14 cellular contexts compared by ENCODE assay signal in genomic region chr7:28316489-28316888, GRCh38.
DNase-seq lines count a peak whose midpoint lies in the region; ATAC-seq and TF ChIP-seq lines count a peak whose summit lies in the region.
"Had no signal": no experiment of that assay in that cellular context is flagged by ENCODE, and none has a peak within 500 bp of the region (broad histone marks: within the 10 kb centered on the region; RNA-seq: fewer than 3 reads in every experiment).

No MANE protein-coding gene starts in this region.

- no peak overlapping the region for H3K23ac ChIP-seq in mesenchymal stem cell (ENCODE audit: low read length in 2 of 2)

- H3K79me1 ChIP-seq in mesenchymal stem cell (replicated peaks; ENCODE audit: low read length, poor library complexity, severe bottlenecking) = no peaks in the 10 kb centered on the region

- H2BK5ac ChIP-seq in mesenchymal stem cell (ENCODE audit: low read depth, low read length, poor library complexity, severe bottlenecking) = no peak overlapping the region

- H3K27me3 ChIP-seq in GM23248 (replicated peaks; ENCODE audit: insufficient read depth) (no peaks in the 10 kb centered on the region), mammary epithelial cell (ENCODE audit: insufficient read depth, low read length) (peaks cover 3% of the 10 kb centered on the region), mesenchymal stem cell (ENCODE audit: control insufficient read depth in 1 of 2, insufficient read depth in 1 of 2, low read length in 2 of 2) (peaks cover 0 to 23% of the 10 kb centered on the region in 2 experiments), left lung (peaks cover 9 to 59% of the 10 kb centered on the region in 2 donors)

- H3K4me1 ChIP-seq in GM23248 (ENCODE audit: insufficient read depth) (peaks cover 38% of the 10 kb centered on the region), mammary epithelial cell (ENCODE audit: insufficient read depth, low read length) (peaks cover 14% of the 10 kb centered on the region), mesenchymal stem cell (ENCODE audit: control insufficient read depth, insufficient read depth, low read depth, low read length) (peaks cover 2% of the 10 kb centered on the region), left lung (no peaks in the 10 kb centered on the region)
- H3K4me1 ChIP-seq: pancreas had no signal

- BruUV-seq in mammary epithelial cell (replicated peaks; lab: Mats Ljungman, UMichigan) = no TSS peak

- no peak overlapping the region for H2BK120ac ChIP-seq in mesenchymal stem cell (ENCODE audit: low read depth, low read length)

- H3K9me2 ChIP-seq in GM23248 (ENCODE audit: insufficient read depth) = no peaks in the 10 kb centered on the region

- DNase-seq in AG08395 (ENCODE audit: low spot score) = peak; percentile 14
- peak; percentile 91 for DNase-seq in GM23248
- DNase-seq in mammary epithelial cell = peak; percentile 57
- DNase-seq in mesenchymal stem cell = peak; percentile 30
- DNase-seq in left lung = no peak
- DNase-seq in SW480 (ENCODE audit: low spot score) = no peak
- DNase-seq in activated CD4-positive, alpha-beta T cell treated with anti-CD3 and anti-CD28 coated beads, Interleukin-2, amount 50 U/mL, for 1 hour = no peak
- DNase-seq: activated CD4-positive, alpha-beta T cell treated with anti-CD3 and anti-CD28 coated beads, Interleukin-2, amount 50 U/mL, for 4 hours; activated effector memory CD4-positive, alpha-beta T cell treated with Interleukin-2 at 50 U/mL for 16 hours; effector memory CD8-positive, alpha-beta T cell; midbrain; NCI-H1092; pancreas had no signal

- H3K9ac ChIP-seq in GM23248 = peak overlapping the region; percentile 24; the same call in 1 of the 2 replicates
- no peak overlapping the region for H3K9ac ChIP-seq in mammary epithelial cell (ENCODE audit: insufficient read depth, low read length)
- peak overlapping the region; percentile 59 for H3K9ac ChIP-seq in mesenchymal stem cell (ENCODE audit: low read length)

- no peak overlapping the region for H2BK15ac ChIP-seq in mesenchymal stem cell (ENCODE audit: low read depth, poor library complexity, severe bottlenecking)

- in situ Hi-C loops in GM23248 (cut with MboI) = no loop called here
- in situ Hi-C loops in mammary epithelial cell (cut with MboI; ENCODE audit: low sequenced_read_pairs in 2 of 2) = no loop called here

- H3K4ac ChIP-seq in mesenchymal stem cell (ENCODE audit: low read depth in 1 of 2, low read length in 2 of 2) = no peak overlapping the region

- ATAC-seq in left lung (no peak), GM21360 (IDR thresholded peaks at IDR 0.05; ENCODE audit: unreplicated experiment) (no peak)
- ATAC-seq: effector memory CD8-positive, alpha-beta T cell; pancreas had no signal

- H3K4me3 ChIP-seq in GM23248 (0 out of 2 replicates have a peak overlapping the region, but pooled peaks have one; percentile 11), mammary epithelial cell (replicated peaks in 1 of 3; ENCODE audit: insufficient read depth in 1 of 3, low read depth in 2 of 3, low read length in 3 of 3) (no peak overlapping the region), mesenchymal stem cell (ENCODE audit: insufficient read depth in 1 of 2, low read depth in 1 of 2, low read length in 2 of 2) (peak overlapping the region in 1 of 2 experiments; percentile 5), left lung (no peak overlapping the region)
- H3K4me3 ChIP-seq: pancreas had no signal

- H3F3A ChIP-seq in GM23248 (ENCODE audit: insufficient read depth) = peaks cover 36% of the 10 kb centered on the region

- H4K8ac ChIP-seq in mesenchymal stem cell (ENCODE audit: low read length) = no peak overlapping the region

- peak overlapping the region; percentile 62 for H3K27ac ChIP-seq in GM23248
- H3K27ac ChIP-seq in mammary epithelial cell (ENCODE audit: insufficient read depth, low read depth, low read length) = no peak overlapping the region
- no peak overlapping the region for H3K27ac ChIP-seq in mesenchymal stem cell (ENCODE audit: low read length, poor library complexity, severe bottlenecking)
- no peak overlapping the region for H3K27ac ChIP-seq in left lung
- H3K27ac ChIP-seq: pancreas had no signal

- H3K9me3 ChIP-seq in GM23248 (ENCODE audit: low read depth) (no peaks in the 10 kb centered on the region), mammary epithelial cell (replicated peaks; ENCODE audit: insufficient read depth, low read length) (no peaks in the 10 kb centered on the region), mesenchymal stem cell (ENCODE audit: control insufficient read depth, low read length) (no peaks in the 10 kb centered on the region), left lung (no peaks in the 10 kb centered on the region)
- H3K9me3 ChIP-seq: pancreas had no signal

- H3K18ac ChIP-seq in mesenchymal stem cell (ENCODE audit: low read depth in 1 of 2, low read length in 2 of 2) = no peak overlapping the region

- H3K4me2 ChIP-seq in GM23248 (ENCODE audit: unreplicated experiment) (peak overlapping the region; percentile 58), mammary epithelial cell (ENCODE audit: insufficient read depth, low read depth, low read length) (no peak overlapping the region), mesenchymal stem cell (ENCODE audit: low read length, poor library complexity, severe bottlenecking) (no peak overlapping the region)

- no peaks in the 10 kb centered on the region for H3K36me3 ChIP-seq in GM23248 (ENCODE audit: low read depth)
- H3K36me3 ChIP-seq in mammary epithelial cell (ENCODE audit: insufficient read depth, low read length) = no peaks in the 10 kb centered on the region
- no peaks in the 10 kb centered on the region for H3K36me3 ChIP-seq in mesenchymal stem cell (ENCODE audit: control insufficient read depth in 1 of 2, insufficient read depth in 2 of 2, low read depth in 1 of 2, low read length in 2 of 2)
- H3K36me3 ChIP-seq in left lung = no peaks in the 10 kb centered on the region
- H3K36me3 ChIP-seq: pancreas had no signal

- no peak overlapping the region for H2AFZ ChIP-seq in GM23248
- no peak overlapping the region for H2AFZ ChIP-seq in mammary epithelial cell (ENCODE audit: low read depth, low read length)
- no peak overlapping the region for H2AFZ ChIP-seq in mesenchymal stem cell (ENCODE audit: low read depth, low read length)

- 50 to 51% methylated on average over 3 of the region's 3 CpGs for WGBS in GM23248 (ENCODE audit: low coverage in 1 of 2, low lambda C conversion rate in 2 of 2, missing lambda C conversion rate in 2 of 2), 2 experiments
- 87% methylated on average over 3 of the region's 3 CpGs for WGBS in mammary epithelial cell (ENCODE audit: low coverage, missing lambda C conversion rate)
- WGBS in mesenchymal stem cell = 83% methylated on average over 3 of the region's 3 CpGs

- no peak overlapping the region for H3K14ac ChIP-seq in mesenchymal stem cell (ENCODE audit: low read length in 2 of 2)

- H4K91ac ChIP-seq in mesenchymal stem cell (ENCODE audit: low read length) = no peak overlapping the region

- H4K20me1 ChIP-seq in GM23248 (ENCODE audit: insufficient read depth) = no peaks in the 10 kb centered on the region
- H4K20me1 ChIP-seq in mammary epithelial cell (ENCODE audit: insufficient read depth, low read length) = no peaks in the 10 kb centered on the region

- H3K79me2 ChIP-seq in GM23248 (ENCODE audit: insufficient read depth) = no peaks in the 10 kb centered on the region
- no peaks in the 10 kb centered on the region for H3K79me2 ChIP-seq in mammary epithelial cell (ENCODE audit: insufficient read depth, low read length)

- intact Hi-C loops in mammary epithelial cell (cut with micrococcal nuclease) (no loop called here), left lung (cut with DNase I) (no loop called here)

- no peak overlapping the region for H2AK5ac ChIP-seq in mesenchymal stem cell (ENCODE audit: low read length, severe bottlenecking)

- CTCF ChIA-PET in mammary epithelial cell (lab: Charles Lee; ENCODE audit: low non-redundant PET) = no interaction called here

- dilution Hi-C loops in mammary epithelial cell (cut with HindIII; ENCODE audit: low sequenced_read_pairs) = no loop called here

- TF ChIP-seq CTCF in mammary epithelial cell (conservative IDR thresholded peaks at IDR 0.05 in 1 of 2, IDR thresholded peaks at IDR 0.05 in 1 of 2; ENCODE audit: extremely low read depth in 1 of 2, insufficient read depth in 1 of 2, low read depth in 1 of 2, low read length in 2 of 2) (no peak), left lung (IDR thresholded peaks at IDR 0.05) (no peak)

- H2BK12ac ChIP-seq in mesenchymal stem cell (ENCODE audit: low read length in 2 of 2) = no peak overlapping the region

Comparison
In these comparisons a context has a peak if more than half of its experiments do, and no peak if none do; other contexts are left out.
1. DNase-seq: peak in AG08395 (single experiment), GM23248 (single experiment), mammary epithelial cell (single experiment) and mesenchymal stem cell (single experiment); none in left lung (0 of 2), SW480 (single experiment) and activated CD4-positive, alpha-beta T cell treated with anti-CD3 and anti-CD28 coated beads, Interleukin-2, amount 50 U/mL, for 1 hour (single experiment).